In the genomic region with DNA sequence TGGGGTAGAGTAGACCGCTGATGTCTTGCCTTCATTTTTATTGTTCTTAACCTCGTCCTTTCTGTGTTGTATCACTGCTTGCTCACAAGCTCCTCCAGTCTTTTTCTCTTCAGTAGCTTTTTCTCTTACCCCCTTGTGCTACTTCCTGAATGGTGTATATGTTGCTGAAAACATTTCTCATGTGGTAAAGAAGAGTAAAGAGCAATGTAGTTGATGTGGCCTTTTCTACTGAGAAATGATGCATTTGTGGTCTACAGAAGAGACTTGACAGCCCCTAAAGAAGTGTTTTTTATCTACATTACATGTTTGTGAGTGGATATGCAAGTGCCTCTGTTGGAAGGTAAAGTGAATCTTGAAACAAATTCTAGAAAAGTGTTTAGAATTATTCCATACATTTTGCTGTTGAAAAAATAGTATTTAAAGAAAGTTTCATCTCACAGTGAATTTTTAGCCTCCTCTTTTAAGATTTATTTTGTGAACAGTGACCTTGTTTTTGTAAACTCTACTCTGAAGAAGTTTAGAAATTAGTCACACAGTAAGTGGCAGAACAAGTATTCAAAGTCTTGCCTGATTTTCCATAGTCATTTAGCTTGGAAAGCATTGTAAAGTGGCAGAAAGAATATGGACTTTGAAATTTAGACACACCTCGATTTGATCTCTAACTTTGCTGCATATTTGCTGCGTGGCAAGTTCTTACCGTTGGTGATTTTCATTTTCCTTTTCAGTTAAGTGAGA, we compare ENCODE assay signal across 8 cellular contexts. TPM values are rescaled to one million over a fixed set of nuclear protein-coding genes. Genes with fewer than 3 reads are reported as not detected.
DNase-seq lines count a peak whose midpoint lies in the region; ATAC-seq and TF ChIP-seq lines count a peak whose summit lies in the region.

No MANE protein-coding gene starts in this region.

- H3K4ac ChIP-seq in mesendoderm (ENCODE audit: low read depth, low read length) = no peak overlapping the region

- H3K4me1 ChIP-seq in mucosa of stomach (ENCODE audit: control insufficient read depth, insufficient read depth, low read length) (peaks cover 24% of the 10 kb centered on the region), mesendoderm (ENCODE audit: control insufficient read depth, low read depth, low read length) (peaks cover 2% of the 10 kb centered on the region)

- H3K36me3 Mint-ChIP-seq in activated CD4-positive, alpha-beta memory T cell treated with anti-CD3 and anti-CD28 coated beads for 36 hours = peaks cover 30% of the 10 kb centered on the region

- H3K4me2 ChIP-seq in mesendoderm (ENCODE audit: low read length) = no peak overlapping the region

- CTCF ChIA-PET in activated CD4-positive, alpha-beta memory T cell treated with anti-CD3 and anti-CD28 coated beads for 36 hours (lab: Charles Lee) = interaction anchor here (0.5 to 2.8 kb wide), 6 partner anchors 9 to 199 kb away, joined by 3 to 10 read pairs (median 4); no protein-coding TSS in a partner anchor

- peaks cover under 1% of the 10 kb centered on the region for H3K79me1 ChIP-seq in mesendoderm (ENCODE audit: low read length)

- H3K4me1 Mint-ChIP-seq in activated CD4-positive, alpha-beta memory T cell treated with anti-CD3 and anti-CD28 coated beads for 36 hours (ENCODE audit: low read depth) = peaks cover 86% of the 10 kb centered on the region

- WGBS in mesendoderm (ENCODE audit: extremely low coverage, insufficient coverage, low lambda C conversion rate) = no CpG with 5 or more reads among the region's 5 CpGs

- H2BK120ac ChIP-seq in mesendoderm (ENCODE audit: low read depth, low read length) = no peak overlapping the region

- no peak overlapping the region for H2BK5ac ChIP-seq in mesendoderm (ENCODE audit: low read length)

- H3K79me2 ChIP-seq in mesendoderm (ENCODE audit: control insufficient read depth, insufficient read depth, low read length) = peaks cover 5% of the 10 kb centered on the region

- H3K4me3 ChIP-seq in mucosa of stomach (ENCODE audit: low read length) = no peak overlapping the region
- H3K4me3 ChIP-seq in mesendoderm (ENCODE audit: low read length) = no peak overlapping the region

- H3K9me3 ChIP-seq in mucosa of stomach (ENCODE audit: control insufficient read depth, low read length) = no peaks in the 10 kb centered on the region

- peak overlapping the region; percentile 68 for H3K4me3 Mint-ChIP-seq in activated CD4-positive, alpha-beta memory T cell treated with anti-CD3 and anti-CD28 coated beads for 36 hours

- H3K9me3 Mint-ChIP-seq in activated CD4-positive, alpha-beta memory T cell treated with anti-CD3 and anti-CD28 coated beads for 36 hours = no peaks in the 10 kb centered on the region

- intact Hi-C loops in activated CD4-positive, alpha-beta memory T cell treated with anti-CD3 and anti-CD28 coated beads for 36 hours (cut with micrococcal nuclease) = loop anchor here (1.0 to 2.0 kb wide), 8 partner anchors 8 to 116 kb away; a partner anchor contains a TSS

- H4K5ac ChIP-seq in mesendoderm (ENCODE audit: low read length) = no peak overlapping the region

- H3K23ac ChIP-seq in mesendoderm (ENCODE audit: low read length) = no peak overlapping the region

- no peak overlapping the region for H2AK5ac ChIP-seq in mesendoderm (ENCODE audit: low read length)

- H3K27me3 ChIP-seq in mucosa of stomach (ENCODE audit: control insufficient read depth, insufficient read depth, low read length) = no peaks in the 10 kb centered on the region
- no peaks in the 10 kb centered on the region for H3K27me3 ChIP-seq in mesendoderm (ENCODE audit: insufficient read depth, low read length, poor library complexity)

- DNase-seq in activated CD4-positive, alpha-beta memory T cell treated with anti-CD3 and anti-CD28 coated beads for 36 hours = no peak
- no peak for DNase-seq in foreskin melanocyte
- no peak for DNase-seq in NCI-H446 treated with DMSO at 0.1 percent for 48 hours (lab: John Stamatoyannopoulos, UW)
- DNase-seq in mesendoderm = no peak
- DNase-seq in hypothalamus (lab: John Stamatoyannopoulos, UW) = no peak

- H3K9ac ChIP-seq in mucosa of stomach (ENCODE audit: low read length) (peak overlapping the region; percentile 72), mesendoderm (ENCODE audit: low read length) (no peak overlapping the region)

- POLR2A ChIA-PET in activated CD4-positive, alpha-beta memory T cell treated with anti-CD3 and anti-CD28 coated beads for 36 hours (lab: Charles Lee) = interaction anchor here (0.6 to 6.1 kb wide), 11 partner anchors 9 to 108 kb away, joined by 3 to 42 read pairs (median 4); a partner anchor contains a TSS

- TF ChIP-seq POLR2A in GM18505 (IDR thresholded peaks at IDR 0.05; ENCODE audit: borderline replicate concordance, extremely low read depth, insufficient read depth, insufficient read length) = no peak

- no peaks in the 10 kb centered on the region for H3K27me3 Mint-ChIP-seq in activated CD4-positive, alpha-beta memory T cell treated with anti-CD3 and anti-CD28 coated beads for 36 hours

- H3K36me3 ChIP-seq in mucosa of stomach (ENCODE audit: control insufficient read depth, insufficient read depth, low read length) (no peaks in the 10 kb centered on the region), mesendoderm (ENCODE audit: control insufficient read depth, insufficient read depth, low read length) (no peaks in the 10 kb centered on the region)

- no peak overlapping the region for H4K8ac ChIP-seq in mesendoderm (ENCODE audit: low read depth, low read length)

- H3K18ac ChIP-seq in mesendoderm (ENCODE audit: low read length) = no peak overlapping the region

- no peak overlapping the region for H2BK15ac ChIP-seq in mesendoderm (replicated peaks; ENCODE audit: low read depth)

- peak overlapping the region; percentile 98 for H3K27ac Mint-ChIP-seq in activated CD4-positive, alpha-beta memory T cell treated with anti-CD3 and anti-CD28 coated beads for 36 hours

- H3K27ac ChIP-seq in mesendoderm (ENCODE audit: low read depth, low read length) = no peak overlapping the region

- no peak overlapping the region for H3K56ac ChIP-seq in mesendoderm (ENCODE audit: low read length)

- ATAC-seq in GM18505 (IDR thresholded peaks at IDR 0.05; ENCODE audit: unreplicated experiment) = peak; percentile 44
- peak; percentile 38 for ATAC-seq in HG02852 (IDR thresholded peaks at IDR 0.05; ENCODE audit: unreplicated experiment)

RNA-seq across cellular contexts. Expression of a gene that starts 17.4 kb away (rescaled TPM):
- total RNA-seq in activated CD4-positive, alpha-beta memory T cell treated with anti-CD3 and anti-CD28 coated beads for 36 hours = 100 to 1,000 TPM; 103 to 104 TPM
- 17.5 TPM for polyA plus RNA-seq in mesendoderm (2013, experiment 1 of 2)
- 18.3 TPM for polyA plus RNA-seq in mesendoderm (2013, experiment 2 of 2)
